Comparison of ENCODE assay signal across 3 cellular contexts in the genomic region with DNA sequence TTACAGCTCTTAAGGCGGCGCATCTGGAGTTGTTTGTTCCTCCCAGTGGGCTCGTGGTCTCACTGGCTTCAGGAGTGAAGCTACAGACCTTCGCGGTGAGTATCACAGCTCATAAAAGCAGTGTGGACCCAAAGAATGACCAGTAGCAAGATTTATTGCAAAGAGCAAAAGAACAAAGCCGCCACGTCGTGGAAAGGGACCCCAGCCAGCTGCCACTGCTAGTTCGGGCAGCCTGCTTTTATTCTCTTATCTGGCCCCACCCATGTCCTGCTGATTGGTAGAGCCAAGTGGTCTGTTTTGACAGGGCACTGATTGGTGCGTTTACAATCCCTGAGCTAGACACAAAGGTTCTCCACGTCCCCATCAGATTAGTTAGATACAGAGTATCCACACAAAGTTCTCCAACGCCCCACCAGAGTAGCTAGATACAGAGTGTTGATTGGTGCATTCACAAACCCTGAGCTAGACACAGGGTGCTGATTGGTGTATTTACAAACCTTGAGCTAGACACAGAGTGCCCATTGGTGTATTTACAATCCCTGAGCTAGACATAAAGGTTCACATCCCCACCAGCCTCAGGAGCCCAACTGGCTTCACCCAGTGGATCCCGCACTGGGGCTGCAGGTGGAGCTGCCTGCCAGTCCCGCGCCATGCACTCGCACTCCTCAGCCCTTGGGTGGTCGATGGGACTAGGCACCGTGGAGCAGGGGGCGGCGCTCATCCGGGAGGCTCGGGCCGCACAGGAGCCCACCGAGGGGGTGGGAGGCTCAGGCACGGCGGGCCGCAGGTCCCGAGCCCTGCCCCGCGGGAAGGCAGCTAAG.
TF ChIP-seq lines count a peak whose summit lies in the region.

No MANE protein-coding gene starts in this region.

TF ChIP-seq in WTC11, 78 proteins besides CTCF, POLR2A, EP300 and RAD21:
- 0 out of 2 replicates have a peak, but pooled peaks have one; percentile 9 for TF ChIP-seq NFYB (CRISPR knock-in tag; conservative IDR thresholded peaks at IDR 0.05; ENCODE audit: low read depth)

TF ChIP-seq in K562, 482 proteins besides CTCF, POLR2A, EP300 and RAD21:
- TF ChIP-seq MTA3 (IDR thresholded peaks at IDR 0.05; ENCODE audit: borderline replicate concordance) (peak; percentile 53; the same call in 1 of the 2 replicates), NFYB (IDR thresholded peaks at IDR 0.05; ENCODE audit: extremely low read depth, insufficient read length) (peak; percentile 75), FOS (IDR thresholded peaks at IDR 0.05; ENCODE audit: extremely low read depth, insufficient read length) (peak; percentile 11), SUPT5H (IDR thresholded peaks at IDR 0.05) (peak; percentile 41; the same call in 1 of the 2 replicates), ASH1L (IDR thresholded peaks at IDR 0.05; ENCODE audit: borderline replicate concordance, low read depth, partially characterized antibody) (peak; percentile 58)
TF ChIP-seq in K562: peak in this region for 5; not testable (repeated sequence) for 477.

TF ChIP-seq in HepG2, 621 proteins besides CTCF, POLR2A, EP300 and RAD21:
- peak; percentile 68 for TF ChIP-seq NFYC (CRISPR knock-in tag; IDR thresholded peaks at IDR 0.05)
- TF ChIP-seq NFYB (CRISPR knock-in tag; IDR thresholded peaks at IDR 0.05), result peak; percentile 71
